9 cellular contexts compared by ENCODE assay signal in genomic region chr10:13526952-13527863, GRCh38. TPM values are rescaled to one million over a fixed set of nuclear protein-coding genes. Genes with fewer than 3 reads are reported as not detected.
A peak's percentile ranks its signal among the peaks of the same experiment; 100 is the strongest.
DNase-seq lines count a peak whose midpoint lies in the region; ATAC-seq, FAIRE-seq and TF ChIP-seq lines count a peak whose summit lies in the region.
"Had no signal": no experiment of that assay in that cellular context is flagged by ENCODE, and none has a peak within 500 bp of the region (broad histone marks: within the 10 kb centered on the region; RNA-seq: fewer than 3 reads in every experiment).

No MANE protein-coding gene starts in this region.

- peaks cover 11% of the 10 kb centered on the region for H4K20me1 ChIP-seq in astrocyte (ENCODE audit: insufficient read depth, low read length)

- intact Hi-C loops in activated CD4-positive, alpha-beta T cell treated with anti-CD3 and anti-CD28 coated beads for 36 hours (cut with DNase I, micrococcal nuclease): no loop called here
- intact Hi-C loops in left colon (cut with DNase I, micrococcal nuclease) (no loop called here), testis (cut with DNase I; ENCODE audit: low total_unique reads) (no loop called here)

- H3K27ac ChIP-seq in astrocyte (ENCODE audit: low read depth, low read length) (peak overlapping the region; percentile 36), testis (peak overlapping the region in 1 of 2 donors; percentile 83)

- CTCF ChIA-PET in activated CD4-positive, alpha-beta T cell treated with anti-CD3 and anti-CD28 coated beads for 36 hours (lab: Charles Lee): interaction anchor here (0.7 to 1.9 kb wide), 3 partner anchors 10 to 59 kb away, joined by 3 to 6 read pairs (median 4); no protein-coding TSS in a partner anchor

- H3K36me3 ChIP-seq in astrocyte (ENCODE audit: insufficient read depth, low read length) (no peaks in the 10 kb centered on the region), testis (ENCODE audit: low read depth, missing control alignments) (no peaks in the 10 kb centered on the region)
- H3K36me3 ChIP-seq: BLaER1 treated with 17β-estradiol and CSF1 and Interleukin-3, amounts not matched to agents 10 nM and 100 nM had no signal

- H3K9me3 ChIP-seq in astrocyte (ENCODE audit: insufficient read depth, low read depth, low read length) (no peaks in the 10 kb centered on the region), testis (no peaks in the 10 kb centered on the region)
- H3K9me3 ChIP-seq: BLaER1 treated with 17β-estradiol and CSF1 and Interleukin-3, amounts not matched to agents 10 nM and 100 nM had no signal

- POLR2A ChIA-PET in activated CD4-positive, alpha-beta T cell treated with anti-CD3 and anti-CD28 coated beads for 36 hours (lab: Charles Lee): no interaction called here

- ATAC-seq in activated CD4-positive, alpha-beta T cell treated with anti-CD3 and anti-CD28 coated beads for 36 hours: no peak
- ATAC-seq in left colon: peak; percentile 64
- no peak for ATAC-seq in GM19324 (IDR thresholded peaks at IDR 0.05; ENCODE audit: low FRiP score, unreplicated experiment)

- DNase-seq in activated CD4-positive, alpha-beta T cell treated with anti-CD3 and anti-CD28 coated beads for 36 hours: no peak
- DNase-seq in activated CD4-positive, alpha-beta T cell treated with anti-CD3 and anti-CD28 coated beads for 1 hour: no peak
- DNase-seq in astrocyte (ENCODE audit: low read depth): peak; percentile 87
- no peak for DNase-seq in left colon
- no peak for DNase-seq in testis
- DNase-seq in hippocampal formation (lab: John Stamatoyannopoulos, UW): no peak
- no peak for DNase-seq in SW480 (ENCODE audit: low spot score)

- TF ChIP-seq POLR2A in testis (IDR thresholded peaks at IDR 0.05): no peak

- H3K4me1 ChIP-seq in astrocyte (ENCODE audit: insufficient read depth, low read length) (peaks cover 12% of the 10 kb centered on the region), testis (peaks cover 2% of the 10 kb centered on the region)

- H3K4me3 ChIP-seq in astrocyte (ENCODE audit: insufficient read depth, low read depth, low read length) (peak overlapping the region; percentile 60), testis (peak overlapping the region; percentile 58 to 61)

- peak overlapping the region; percentile 58 for H3K4me3 Mint-ChIP-seq in activated CD4-positive, alpha-beta T cell treated with anti-CD3 and anti-CD28 coated beads for 36 hours
- peak overlapping the region; percentile 90 for H3K4me3 Mint-ChIP-seq in astrocyte (ENCODE audit: unreplicated experiment)

- H3K9ac ChIP-seq in astrocyte (ENCODE audit: low read length): peak overlapping the region; percentile 78

- 37 to 39% methylated on average over 10 of the region's 10 CpGs for WGBS in testis, 2 donors

- H3K27me3 ChIP-seq in astrocyte (ENCODE audit: insufficient read depth, low read length): peaks cover 2% of the 10 kb centered on the region
- no peaks in the 10 kb centered on the region for H3K27me3 ChIP-seq in testis

- peak overlapping the region; percentile 89 for H3K4me2 ChIP-seq in astrocyte (ENCODE audit: low read length)

- no peak overlapping the region for H3K27ac Mint-ChIP-seq in activated CD4-positive, alpha-beta T cell treated with anti-CD3 and anti-CD28 coated beads for 36 hours
- peak overlapping the region; percentile 96 for H3K27ac Mint-ChIP-seq in astrocyte (ENCODE audit: unreplicated experiment)

- H3K79me2 ChIP-seq in astrocyte (ENCODE audit: insufficient read depth, low read length): peaks cover 6% of the 10 kb centered on the region

- peaks cover 8% of the 10 kb centered on the region for H3K4me1 Mint-ChIP-seq in activated CD4-positive, alpha-beta T cell treated with anti-CD3 and anti-CD28 coated beads for 36 hours
- H3K4me1 Mint-ChIP-seq in astrocyte (ENCODE audit: low read depth, unreplicated experiment): peaks cover 16% of the 10 kb centered on the region

- H3K27me3 Mint-ChIP-seq in activated CD4-positive, alpha-beta T cell treated with anti-CD3 and anti-CD28 coated beads for 36 hours: peaks cover 56% of the 10 kb centered on the region
- H3K27me3 Mint-ChIP-seq in astrocyte (ENCODE audit: low read depth, unreplicated experiment): peaks cover 5% of the 10 kb centered on the region

- no peaks in the 10 kb centered on the region for H3K9me3 Mint-ChIP-seq in activated CD4-positive, alpha-beta T cell treated with anti-CD3 and anti-CD28 coated beads for 36 hours (ENCODE audit: low read depth)
- H3K9me3 Mint-ChIP-seq in astrocyte (ENCODE audit: unreplicated experiment): no peaks in the 10 kb centered on the region

- TF ChIP-seq CTCF in astrocyte (IDR thresholded peaks at IDR 0.05; ENCODE audit: insufficient read depth, low read depth, low read length) (no peak), testis (IDR thresholded peaks at IDR 0.05) (no peak)

- H2AFZ ChIP-seq in astrocyte (ENCODE audit: low read depth, low read length): no peak overlapping the region

- H3K36me3 Mint-ChIP-seq in activated CD4-positive, alpha-beta T cell treated with anti-CD3 and anti-CD28 coated beads for 36 hours (ENCODE audit: low read depth): no peaks in the 10 kb centered on the region
- peaks cover 4% of the 10 kb centered on the region for H3K36me3 Mint-ChIP-seq in astrocyte (ENCODE audit: low read depth, unreplicated experiment)

- FAIRE-seq in astrocyte (lab: Jason Lieb, UNC): no peak

RNA-seq across cellular contexts. Expression of gene BEND7, which starts 1.6 kb away (rescaled TPM):
- not detected for total RNA-seq in activated CD4-positive, alpha-beta T cell treated with anti-CD3 and anti-CD28 coated beads for 36 hours
- total RNA-seq in astrocyte (15.9 and 21.1 TPM in 2 replicates), left colon (10 to 100 TPM; 23.7 to 33.2 TPM), testis (10 to 100 TPM; 31.2 to 55.2 TPM)
- 57.2 TPM for polyA plus RNA-seq in testis (ENCODE audit: insufficient read depth, low read depth, low replicate concordance)

RNA-seq across cellular contexts. Expression of gene PRPF18, which starts 59.6 kb away (rescaled TPM):
- 10 to 100 TPM; 21.0 to 22.1 TPM for total RNA-seq in activated CD4-positive, alpha-beta T cell treated with anti-CD3 and anti-CD28 coated beads for 36 hours
- 18.8 and 21.0 TPM in 2 replicates for total RNA-seq in astrocyte
- 10 to 100 TPM; 19.8 to 22.4 TPM for total RNA-seq in left colon
- total RNA-seq in testis: 10 to 100 TPM; 26.9 to 30.6 TPM
- polyA plus RNA-seq in testis (ENCODE audit: insufficient read depth, low read depth, low replicate concordance): 20.6 TPM

Comparison
In these comparisons a context has a peak if more than half of its experiments do, and no peak if none do; other contexts are left out.
1. RNA of gene BEND7, which starts 1.6 kb away (total RNA-seq): 31.2 to 55.2 TPM in testis, 23.7 to 33.2 TPM in left colon and 15.9 to 21.1 TPM in astrocyte; not detected in activated CD4-positive, alpha-beta T cell treated with anti-CD3 and anti-CD28 coated beads for 36 hours; every median in the first group is over 10 times any median in the second.